Comparison of ENCODE assay signal across 8 cellular contexts in the genomic region with DNA sequence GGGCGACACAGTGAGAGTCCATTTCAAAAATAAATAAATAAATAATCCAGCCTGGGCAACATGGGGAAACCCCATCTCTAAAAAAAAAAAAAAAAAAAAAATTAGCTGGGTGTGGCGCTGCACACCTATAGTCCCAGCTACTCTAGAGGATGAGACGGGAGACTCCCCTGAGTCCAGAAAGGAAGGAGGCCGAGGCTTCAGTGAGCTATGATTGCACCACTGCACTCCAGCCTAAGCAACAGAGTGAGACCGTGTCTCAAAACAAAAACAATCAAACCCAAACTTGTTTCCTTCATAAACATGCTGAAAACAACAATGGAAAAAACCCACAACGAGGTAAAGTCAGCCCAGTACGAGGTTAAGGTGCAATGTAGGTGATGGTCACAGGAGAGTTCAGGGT. TPM values are rescaled to one million over a fixed set of nuclear protein-coding genes. Genes with fewer than 3 reads are reported as not detected.
DNase-seq lines count a peak whose midpoint lies in the region; TF ChIP-seq lines count a peak whose summit lies in the region.
"Had no signal": no experiment of that assay in that cellular context is flagged by ENCODE, and none has a peak within 500 bp of the region (broad histone marks: within the 10 kb centered on the region; RNA-seq: fewer than 3 reads in every experiment).

No MANE protein-coding gene starts in this region.

- H3K9me3 Mint-ChIP-seq in HFFc6: no peaks in the 10 kb centered on the region

- DNase-seq in HFFc6 (no peak), hepatocyte (ENCODE audit: low spot score) (no peak), spleen (no peak), T-helper 9 cell (no peak), COR-L47 (lab: John Stamatoyannopoulos, UW) (no peak)
- no peak for DNase-seq in stimulated activated CD4-positive, alpha-beta T cell treated with anti-CD3 and anti-CD28 coated beads, Interleukin-1b, Interleukin-23, amount 100 ng/mL, for 48 hours
- DNase-seq: retina had no signal

- no peak for TF ChIP-seq POLR2A in spleen (IDR thresholded peaks at IDR 0.05)

- H3K36me3 Mint-ChIP-seq in HFFc6 (ENCODE audit: low read depth): peaks cover 10% of the 10 kb centered on the region

- no peaks in the 10 kb centered on the region for H3K9me3 ChIP-seq in hepatocyte (ENCODE audit: low read depth)
- H3K9me3 ChIP-seq in spleen: no peaks in the 10 kb centered on the region

- TF ChIP-seq CTCF in HFFc6 (IDR thresholded peaks at IDR 0.05) (no peak), VCaP (conservative IDR thresholded peaks at IDR 0.05) (no peak), hepatocyte (IDR thresholded peaks at IDR 0.05; ENCODE audit: poor library complexity) (no peak), spleen (IDR thresholded peaks at IDR 0.05 in 8 of 11, conservative IDR thresholded peaks at IDR 0.05 in 3 of 11) (no peak)

- no peaks in the 10 kb centered on the region for H3K27me3 ChIP-seq in hepatocyte
- no peaks in the 10 kb centered on the region for H3K27me3 ChIP-seq in spleen (replicated peaks in 1 of 7)

- peaks cover 57% of the 10 kb centered on the region for H3K79me2 ChIP-seq in hepatocyte

- 50% methylated on average over 7 of the region's 7 CpGs for WGBS in hepatocyte (ENCODE audit: low lambda C conversion rate, missing lambda C conversion rate)
- WGBS in spleen, 5 donors: 20 to 37% (median 26%) methylated on average over 7 of the region's 7 CpGs

- peak overlapping the region; percentile 94 for H3K4me2 ChIP-seq in hepatocyte

- peaks cover 4% of the 10 kb centered on the region; the same call in 1 of the 2 replicates for H3K27me3 Mint-ChIP-seq in HFFc6 (ENCODE audit: insufficient read depth)

- intact Hi-C loops in spleen (cut with DNase I; ENCODE audit: low total_unique reads): no loop called here

- H3K9me2 ChIP-seq in hepatocyte (replicated peaks; ENCODE audit: insufficient read depth): no peaks in the 10 kb centered on the region

- peaks cover 16% of the 10 kb centered on the region for H4K20me1 ChIP-seq in hepatocyte (ENCODE audit: insufficient read depth, poor library complexity, severe bottlenecking)

- H3K4me3 ChIP-seq in hepatocyte: peak overlapping the region; percentile 83
- peak overlapping the region; percentile 92 to 100 (median 100) for H3K4me3 ChIP-seq in spleen

- peaks cover 5% of the 10 kb centered on the region for H3K4me1 Mint-ChIP-seq in HFFc6 (ENCODE audit: low read depth)

- H3K36me3 ChIP-seq in hepatocyte (replicated peaks; ENCODE audit: insufficient read depth, low read depth): no peaks in the 10 kb centered on the region
- H3K36me3 ChIP-seq in spleen: peaks cover 0 to 44% (median 39%) of the 10 kb centered on the region in 6 donors

- H3K4me1 ChIP-seq in hepatocyte (ENCODE audit: insufficient read depth) (peaks cover 36% of the 10 kb centered on the region), spleen (peaks cover 21 to 71% (median 47%) of the 10 kb centered on the region in 6 donors)

- H2AFZ ChIP-seq in hepatocyte: no peak overlapping the region

- H3K27ac ChIP-seq in VCaP (peak overlapping the region; percentile 88), hepatocyte (peak overlapping the region; percentile 99), spleen (peak overlapping the region in 5 of 8 donors; percentile 97 to 100 (median 99))

- peak overlapping the region; percentile 85 for H3K27ac Mint-ChIP-seq in HFFc6

- H3K4me3 Mint-ChIP-seq in HFFc6: peak overlapping the region; percentile 96

RNA-seq across cellular contexts. Expression of gene COX19, which starts 1.2 kb away (rescaled TPM):
- 1 to 10 TPM; 5.6 to 7.6 (median 6.5) TPM for total RNA-seq in HFFc6 (2021; fragmentation: NEBNext Ultra II Directional; extraction: Animal tissue kit (Norgen Biotek cat#: 25700))
- total RNA-seq in hepatocyte (9.9 and 11.6 TPM in 2 replicates), spleen (10 to 100 TPM; 12.4 to 29.1 (median 18.9) TPM)
- polyA plus RNA-seq in hepatocyte (18.9 and 21.2 TPM in 2 replicates), spleen (1 to 10 TPM; 7.1 to 8.9 (median 7.2) TPM)

RNA-seq across cellular contexts. Expression of gene CYP2W1, which starts 8.8 kb away (rescaled TPM):
- under 1 TPM in 2 of 6 experiments, not detected in 4; 0.15 to 0.25 TPM for total RNA-seq in HFFc6 (2021; fragmentation: NEBNext Ultra II Directional; extraction: Animal tissue kit (Norgen Biotek cat#: 25700))
- total RNA-seq in hepatocyte (20.3 and 31.1 TPM in 2 replicates), spleen (1 to 10 TPM in 1 of 7 donors, under 1 TPM in 4, not detected in 2; 0.13 to 1.2 (median 0.51) TPM)
- polyA plus RNA-seq in hepatocyte (72.3 and 112 TPM in 2 replicates), spleen (under 1 TPM; 0.05 to 0.80 (median 0.28) TPM)

RNA-seq across cellular contexts. Expression of gene ADAP1, which starts 19.7 kb away (rescaled TPM):
- 1 to 10 TPM in 2 of 6 experiments, under 1 TPM in 4; 0.64 to 1.1 (median 0.90) TPM for total RNA-seq in HFFc6 (2021; fragmentation: NEBNext Ultra II Directional; extraction: Animal tissue kit (Norgen Biotek cat#: 25700))
- total RNA-seq in hepatocyte (25.8 and 35.7 TPM in 2 replicates), spleen (10 to 100 TPM; 18.1 to 35.4 (median 25.7) TPM)
- polyA plus RNA-seq in hepatocyte (16.3 and 25.6 TPM in 2 replicates), spleen (10 to 100 TPM in 2 of 3 donors, 1 to 10 TPM in 1; 8.7 to 38.6 (median 12.8) TPM)

Comparison
In these comparisons a context has a peak if more than half of its experiments do, and no peak if none do; other contexts are left out.
1. RNA of gene ADAP1, which starts 19.7 kb away (total RNA-seq): 25.8 to 35.7 TPM in hepatocyte and 18.1 to 35.4 TPM in spleen; 0.64 to 1.1 TPM in HFFc6; every median in the first group is over 4 times any median in the second.
2. Peak in every context shown above with its lines, with median percentiles within 50 percentile points of each other: H3K27ac ChIP-seq.